ENCODE assay signal across 19 cellular contexts in genomic region chr2:147250652-147251356, GRCh38.
A peak's percentile ranks its signal among the peaks of the same experiment; 100 is the strongest.
DNase-seq lines count a peak whose midpoint lies in the region; ATAC-seq and TF ChIP-seq lines count a peak whose summit lies in the region.
"Had no signal": no experiment of that assay in that cellular context is flagged by ENCODE, and none has a peak within 500 bp of the region (broad histone marks: within the 10 kb centered on the region; RNA-seq: fewer than 3 reads in every experiment).

No MANE protein-coding gene starts in this region.

- ATAC-seq in GM18505 (IDR thresholded peaks at IDR 0.05; ENCODE audit: unreplicated experiment), result peak; percentile 52
- peak; percentile 77 for ATAC-seq in GM19438 (IDR thresholded peaks at IDR 0.05; ENCODE audit: low read depth, unreplicated experiment)
- peak; percentile 61 for ATAC-seq in HG02840 (IDR thresholded peaks at IDR 0.05; ENCODE audit: low FRiP score, unreplicated experiment)
- peak; percentile 73 for ATAC-seq in HG03432 (IDR thresholded peaks at IDR 0.05; ENCODE audit: unreplicated experiment)
- ATAC-seq: K562 had no signal

- H3K4me1 ChIP-seq in tibial artery (peaks cover 0 to 5% (median 0%) of the 10 kb centered on the region in 4 donors), vagina (no peaks in the 10 kb centered on the region)
- H3K4me1 ChIP-seq: thyroid gland had no signal

- H3K4me1 Mint-ChIP-seq in activated CD4-positive, alpha-beta T cell treated with anti-CD3 and anti-CD28 coated beads, Interleukin-2, amount 10 ng/mL, durations not matched to agents 24 days and 14 days, result no peaks in the 10 kb centered on the region

- H3K27ac ChIP-seq in tibial artery (no peak overlapping the region), vagina (no peak overlapping the region)
- H3K27ac ChIP-seq: hepatocyte, sigmoid colon, thyroid gland had no signal

- H3K4me3 ChIP-seq in tibial artery, result no peak overlapping the region
- H3K4me3 ChIP-seq in vagina, result no peak overlapping the region
- H3K4me3 ChIP-seq: hepatocyte, K562, sigmoid colon, thyroid gland had no signal

- H3K4me3 Mint-ChIP-seq in activated CD4-positive, alpha-beta T cell treated with anti-CD3 and anti-CD28 coated beads, Interleukin-2, amount 10 ng/mL, durations not matched to agents 24 days and 14 days, result no peak overlapping the region
- H3K4me3 Mint-ChIP-seq: activated naive CD8-positive, alpha-beta T cell; CD4-positive, alpha-beta memory T cell had no signal

- no peaks in the 10 kb centered on the region for H3K36me3 ChIP-seq in tibial artery
- no peaks in the 10 kb centered on the region for H3K36me3 ChIP-seq in vagina
- H3K36me3 ChIP-seq: sigmoid colon, thyroid gland had no signal

- intact Hi-C loops in activated CD4-positive, alpha-beta T cell treated with anti-CD3 and anti-CD28 coated beads, Interleukin-2, amount 10 ng/mL, durations not matched to agents 24 days and 14 days (cut with micrococcal nuclease), result no loop called here
- intact Hi-C loops in tibial artery (cut with DNase I; ENCODE audit: low total_unique reads) (no loop called here), vagina (cut with DNase I) (no loop called here)

- no peaks in the 10 kb centered on the region for H3K27me3 Mint-ChIP-seq in activated CD4-positive, alpha-beta T cell treated with anti-CD3 and anti-CD28 coated beads, Interleukin-2, amount 10 ng/mL, durations not matched to agents 24 days and 14 days
- H3K27me3 Mint-ChIP-seq: CD4-positive, alpha-beta memory T cell had no signal

- no peak for TF ChIP-seq CTCF in tibial artery (IDR thresholded peaks at IDR 0.05)
- no peak for TF ChIP-seq CTCF in vagina (IDR thresholded peaks at IDR 0.05)

- no peak overlapping the region for H3K27ac Mint-ChIP-seq in activated CD4-positive, alpha-beta T cell treated with anti-CD3 and anti-CD28 coated beads, Interleukin-2, amount 10 ng/mL, durations not matched to agents 24 days and 14 days
- H3K27ac Mint-ChIP-seq: activated naive CD8-positive, alpha-beta T cell; CD4-positive, alpha-beta memory T cell had no signal

- DNase-seq in NCI-H1092 treated with DMSO at 0.1 percent for 48 hours (lab: John Stamatoyannopoulos, UW), result no peak
- DNase-seq in activated CD4-positive, alpha-beta T cell treated with anti-CD3 and anti-CD28 coated beads, Interleukin-2, amount 10 ng/mL, durations not matched to agents 24 days and 14 days, result no peak
- DNase-seq in tibial artery, result no peak
- DNase-seq in vagina (ENCODE audit: extremely low spot score in 2 of 2), result no peak
- DNase-seq: activated CD4-positive, alpha-beta T cell treated with anti-CD3 and anti-CD28 coated beads for 4 hours; activated T-cell treated with anti-CD3 and anti-CD28 coated beads, Interleukin-2, amount 50 U/mL, for 1 hour; CD4-positive, alpha-beta memory T cell; dermis blood vessel endothelial cell; NCI-H2227 treated with DMSO at 0.1 percent for 48 hours; sigmoid colon; stimulated activated CD4-positive, alpha-beta T cell treated with anti-CD3 and anti-CD28 coated beads, Interleukin-4, amount 100 ng/mL, for 1 hour; thyroid gland had no signal

- H3K27me3 ChIP-seq in tibial artery (no peaks in the 10 kb centered on the region), vagina (no peaks in the 10 kb centered on the region)
- H3K27me3 ChIP-seq: hepatocyte, sigmoid colon, thyroid gland had no signal

- TF ChIP-seq POLR2A in GM18505 (IDR thresholded peaks at IDR 0.05; ENCODE audit: borderline replicate concordance, extremely low read depth, insufficient read depth, insufficient read length) (no peak), vagina (IDR thresholded peaks at IDR 0.05) (no peak)

- H3K9me3 ChIP-seq in tibial artery, result peaks cover 0 to 3% (median 0%) of the 10 kb centered on the region in 3 donors
- H3K9me3 ChIP-seq in vagina, result no peaks in the 10 kb centered on the region
- H3K9me3 ChIP-seq: sigmoid colon, thyroid gland had no signal

- H3K9me3 Mint-ChIP-seq in activated CD4-positive, alpha-beta T cell treated with anti-CD3 and anti-CD28 coated beads, Interleukin-2, amount 10 ng/mL, durations not matched to agents 24 days and 14 days, result peaks cover 5% of the 10 kb centered on the region

- H3K36me3 Mint-ChIP-seq in activated CD4-positive, alpha-beta T cell treated with anti-CD3 and anti-CD28 coated beads, Interleukin-2, amount 10 ng/mL, durations not matched to agents 24 days and 14 days (ENCODE audit: low read depth), result no peaks in the 10 kb centered on the region
